24 cellular contexts compared by ENCODE assay signal in genomic region chr2:131419447-131419846, GRCh38. TPM values are rescaled to one million over a fixed set of nuclear protein-coding genes. Genes with fewer than 3 reads are reported as not detected.
DNase-seq lines count a peak whose midpoint lies in the region; ATAC-seq and TF ChIP-seq lines count a peak whose summit lies in the region.
"Had no signal": no experiment of that assay in that cellular context is flagged by ENCODE, and none has a peak within 500 bp of the region (broad histone marks: within the 10 kb centered on the region; RNA-seq: fewer than 3 reads in every experiment).

No MANE protein-coding gene starts in this region.

- H3K27ac Mint-ChIP-seq in GM23338 = peak overlapping the region; percentile 71; the same call in 1 of the 2 replicates
- H3K27ac Mint-ChIP-seq: activated naive CD8-positive, alpha-beta T cell treated with anti-CD3 and anti-CD28 coated beads, Interleukin-2, amount 10 ng/mL, durations not matched to agents 7 days and 5 days; activated T-helper 17 cell treated with anti-CD3 and anti-CD28 coated beads, Interleukin-2, amount 50 U/mL, for 72 hours; naive thymus-derived CD4-positive, alpha-beta T cell; stimulated activated memory B cell treated with anti-CD40 and anti-IgM and Interleukin-4, amounts not matched to agents 10 μg/mL and 1 μg/mL and 100 μg/mL, for 72 hours had no signal

- no peaks in the 10 kb centered on the region for H3K79me2 ChIP-seq in GM23338 (replicated peaks; ENCODE audit: insufficient read depth)
- H3K79me2 ChIP-seq in trophoblast cell (ENCODE audit: control insufficient read depth, insufficient read depth, low read length, poor library complexity) = no peaks in the 10 kb centered on the region

- H2AK5ac ChIP-seq in trophoblast cell (ENCODE audit: low read length) = no peak overlapping the region

- no peak overlapping the region for H2BK5ac ChIP-seq in trophoblast cell (ENCODE audit: low read depth, low read length, poor library complexity)

- H3K27me3 ChIP-seq in GM23338 (ENCODE audit: insufficient read depth) (peaks cover 21% of the 10 kb centered on the region), iPS-15b (ENCODE audit: control insufficient read depth, insufficient read depth, low read length) (peaks cover 9% of the 10 kb centered on the region), trophoblast cell (ENCODE audit: insufficient read depth, low read length) (peaks cover 8% of the 10 kb centered on the region), upper lobe of right lung (peaks cover 25% of the 10 kb centered on the region)

- no peak overlapping the region for H4K91ac ChIP-seq in trophoblast cell (ENCODE audit: low read depth, low read length)

- no peak for TF ChIP-seq CTCF in GM23338 (conservative IDR thresholded peaks at IDR 0.05; ENCODE audit: low read depth in 2 of 2)
- TF ChIP-seq CTCF in upper lobe of right lung (IDR thresholded peaks at IDR 0.05) = no peak

- no peak overlapping the region for H3K23ac ChIP-seq in trophoblast cell (ENCODE audit: low read length)

- no peak overlapping the region for H2BK120ac ChIP-seq in trophoblast cell (ENCODE audit: insufficient read depth, low read length, poor library complexity)

- no peak overlapping the region for H3K14ac ChIP-seq in trophoblast cell (ENCODE audit: low read length)

- H3K4me1 ChIP-seq in GM23338 (ENCODE audit: insufficient read depth) = peaks cover 25% of the 10 kb centered on the region
- peaks cover 10% of the 10 kb centered on the region for H3K4me1 ChIP-seq in iPS-15b (ENCODE audit: control insufficient read depth, insufficient read depth, low read length)
- H3K4me1 ChIP-seq in trophoblast cell (ENCODE audit: control insufficient read depth in 1 of 2, insufficient read depth in 2 of 2, low read length in 2 of 2) = no peaks in the 10 kb centered on the region
- no peaks in the 10 kb centered on the region for H3K4me1 ChIP-seq in upper lobe of right lung
- H3K4me1 ChIP-seq: colonic mucosa had no signal

- no peak overlapping the region for H4K8ac ChIP-seq in trophoblast cell (ENCODE audit: low read depth, low read length)

- peak overlapping the region; percentile 72 for H2AFZ ChIP-seq in GM23338
- H2AFZ ChIP-seq in trophoblast cell (ENCODE audit: insufficient read depth, low read length, poor library complexity) = no peak overlapping the region

- peaks cover 8% of the 10 kb centered on the region; the same call in 2 of the 3 replicates for H3K36me3 Mint-ChIP-seq in GM23338 (ENCODE audit: low read depth)
- H3K36me3 Mint-ChIP-seq: activated naive CD8-positive, alpha-beta T cell treated with anti-CD3 and anti-CD28 coated beads, Interleukin-2, amount 10 ng/mL, durations not matched to agents 7 days and 5 days; naive thymus-derived CD4-positive, alpha-beta T cell; stimulated activated memory B cell treated with anti-CD40 and anti-IgM and Interleukin-4, amounts not matched to agents 10 μg/mL and 1 μg/mL and 100 μg/mL, for 72 hours had no signal

- no CpG with 5 or more reads among the region's 10 CpGs for WGBS in trophoblast cell (ENCODE audit: extremely low coverage, insufficient coverage, insufficient read length)

- no peaks in the 10 kb centered on the region for H4K20me1 ChIP-seq in GM23338 (replicated peaks; ENCODE audit: insufficient read depth)

- H3F3A ChIP-seq in GM23338 (replicated peaks; ENCODE audit: low read depth) = no peaks in the 10 kb centered on the region

- H3K4me3 Mint-ChIP-seq in GM23338 = peak overlapping the region; percentile 52
- H3K4me3 Mint-ChIP-seq: activated naive CD8-positive, alpha-beta T cell treated with anti-CD3 and anti-CD28 coated beads, Interleukin-2, amount 10 ng/mL, durations not matched to agents 7 days and 5 days; activated T-helper 17 cell treated with anti-CD3 and anti-CD28 coated beads, Interleukin-2, amount 50 U/mL, for 72 hours; naive thymus-derived CD4-positive, alpha-beta T cell; stimulated activated memory B cell treated with anti-CD40 and anti-IgM and Interleukin-4, amounts not matched to agents 10 μg/mL and 1 μg/mL and 100 μg/mL, for 72 hours had no signal

- no peak overlapping the region for H3K18ac ChIP-seq in trophoblast cell (ENCODE audit: low read length)

- H3K4me3 ChIP-seq in GM23338 (peak overlapping the region; percentile 25), iPS-15b (ENCODE audit: low read depth, low read length) (peak overlapping the region; percentile 24), trophoblast cell (ENCODE audit: low read depth, low read length) (no peak overlapping the region), upper lobe of right lung (no peak overlapping the region)
- H3K4me3 ChIP-seq: colonic mucosa had no signal

- ATAC-seq in GM23338 (peak; percentile 74), GM19455 (IDR thresholded peaks at IDR 0.05; ENCODE audit: unreplicated experiment) (no peak), upper lobe of right lung (no peak)
- ATAC-seq: activated T-helper 17 cell treated with anti-CD3 and anti-CD28 coated beads, Interleukin-2, amount 50 U/mL, for 72 hours; HepG2; naive thymus-derived CD4-positive, alpha-beta T cell; sciatic nerve; stimulated activated memory B cell treated with anti-CD40 and anti-IgM and Interleukin-4, amounts not matched to agents 10 μg/mL and 1 μg/mL and 100 μg/mL, for 72 hours had no signal

- H3K4me2 ChIP-seq in GM23338 (peak overlapping the region; percentile 39), trophoblast cell (ENCODE audit: low read length) (peak overlapping the region; percentile 25)

- H3K36me3 ChIP-seq in GM23338 (ENCODE audit: insufficient read depth) (no peaks in the 10 kb centered on the region), iPS-15b (ENCODE audit: control insufficient read depth, insufficient read depth, low read length) (no peaks in the 10 kb centered on the region), trophoblast cell (ENCODE audit: control insufficient read depth in 1 of 2, insufficient read depth in 2 of 2, low read length in 2 of 2) (no peaks in the 10 kb centered on the region), upper lobe of right lung (no peaks in the 10 kb centered on the region)
- H3K36me3 ChIP-seq: colonic mucosa had no signal

- DNase-seq in GM23338 (ENCODE audit: low spot score) = peak; percentile 38
- DNase-seq in amniotic epithelial cell (ENCODE audit: low read depth) = peak; percentile 7
- no peak for DNase-seq in trophoblast cell
- no peak for DNase-seq in stimulated activated CD4-positive, alpha-beta T cell treated with anti-CD3 and anti-CD28 coated beads, Interleukin-15, amount 100 ng/mL, for 24 hours
- no peak for DNase-seq in upper lobe of right lung
- DNase-seq in activated CD4-positive, alpha-beta T cell treated with anti-CD3 and anti-CD28 coated beads for 48 hours = no peak
- DNase-seq: activated naive CD8-positive, alpha-beta T cell treated with anti-CD3 and anti-CD28 coated beads, Interleukin-2, amount 10 ng/mL, durations not matched to agents 7 days and 5 days; colonic mucosa; foreskin fibroblast; GDM1; hippocampal formation; mammary epithelial cell; naive thymus-derived CD4-positive, alpha-beta T cell; NCI-H1436; NCI-H2171 had no signal

- no peak overlapping the region for H2BK12ac ChIP-seq in trophoblast cell (ENCODE audit: low read length)

- H3K4me1 Mint-ChIP-seq in GM23338 = peaks cover 32% of the 10 kb centered on the region
- H3K4me1 Mint-ChIP-seq: activated naive CD8-positive, alpha-beta T cell treated with anti-CD3 and anti-CD28 coated beads, Interleukin-2, amount 10 ng/mL, durations not matched to agents 7 days and 5 days; naive thymus-derived CD4-positive, alpha-beta T cell; stimulated activated memory B cell treated with anti-CD40 and anti-IgM and Interleukin-4, amounts not matched to agents 10 μg/mL and 1 μg/mL and 100 μg/mL, for 72 hours had no signal

- peak overlapping the region; percentile 40; the same call in 1 of the 2 replicates for H3K27ac ChIP-seq in GM23338 (ENCODE audit: low read depth)
- no peak overlapping the region for H3K27ac ChIP-seq in trophoblast cell (ENCODE audit: low read depth, low read length)
- no peak overlapping the region for H3K27ac ChIP-seq in upper lobe of right lung
- H3K27ac ChIP-seq: colonic mucosa had no signal

- peaks cover 13% of the 10 kb centered on the region for H3K27me3 Mint-ChIP-seq in GM23338 (ENCODE audit: insufficient read depth, low read depth, poor library complexity)

- H3K9me3 Mint-ChIP-seq in GM23338 = peaks cover 13% of the 10 kb centered on the region; the same call in 2 of the 3 replicates
- H3K9me3 Mint-ChIP-seq: activated naive CD8-positive, alpha-beta T cell treated with anti-CD3 and anti-CD28 coated beads, Interleukin-2, amount 10 ng/mL, durations not matched to agents 7 days and 5 days; activated T-helper 17 cell treated with anti-CD3 and anti-CD28 coated beads, Interleukin-2, amount 50 U/mL, for 72 hours; naive thymus-derived CD4-positive, alpha-beta T cell; stimulated activated memory B cell treated with anti-CD40 and anti-IgM and Interleukin-4, amounts not matched to agents 10 μg/mL and 1 μg/mL and 100 μg/mL, for 72 hours had no signal

- intact Hi-C loops in upper lobe of right lung (cut with DNase I) = no loop called here

- H3K9me2 ChIP-seq in GM23338 (ENCODE audit: insufficient read depth) = no peaks in the 10 kb centered on the region

- H3K9ac ChIP-seq in iPS-15b (ENCODE audit: low read depth, low read length) (no peak overlapping the region), trophoblast cell (ENCODE audit: low read length) (no peak overlapping the region)

- no peak overlapping the region for H4K12ac ChIP-seq in trophoblast cell (ENCODE audit: low read depth, low read length)

- no peaks in the 10 kb centered on the region for H3K79me1 ChIP-seq in trophoblast cell (ENCODE audit: low read length)

- no peak overlapping the region for H3K4ac ChIP-seq in trophoblast cell (ENCODE audit: low read depth, low read length)

- peaks cover 5% of the 10 kb centered on the region for H3K9me3 ChIP-seq in iPS-15b (ENCODE audit: control insufficient read depth, insufficient read depth, low read length)
- no peaks in the 10 kb centered on the region for H3K9me3 ChIP-seq in trophoblast cell (ENCODE audit: insufficient read depth, low read depth, low read length)
- H3K9me3 ChIP-seq in upper lobe of right lung = no peaks in the 10 kb centered on the region
- H3K9me3 ChIP-seq: colonic mucosa had no signal

RNA-seq across cellular contexts. Expression of gene RAB6D, which starts 55.5 kb away (rescaled TPM):
- not detected in 2 replicates for total RNA-seq in GM23338 (2014; rRNA removed; shearing (Covaris generic))
- 0.16 and 0.37 TPM in 2 replicates for polyA plus RNA-seq in GM23338 (2016; fragmentation: Nextera tagmentation; extraction: Ambion mirVana)
- 0.03 and 0.04 TPM in 2 replicates for polyA plus RNA-seq in trophoblast cell (2013)
- total RNA-seq in upper lobe of right lung = not detected
- total RNA-seq: activated naive CD8-positive, alpha-beta T cell treated with anti-CD3 and anti-CD28 coated beads, Interleukin-2, amount 10 ng/mL, durations not matched to agents 7 days and 5 days; activated T-helper 17 cell treated with anti-CD3 and anti-CD28 coated beads, Interleukin-2, amount 50 U/mL, for 72 hours; HepG2; naive thymus-derived CD4-positive, alpha-beta T cell; sciatic nerve had no signal
- polyA plus RNA-seq: naive thymus-derived CD4-positive, alpha-beta T cell had no signal

RNA-seq across cellular contexts. Expression of gene TUBA3D, which starts 56.5 kb away (rescaled TPM):
- not detected in 2 replicates for total RNA-seq in GM23338 (2014; rRNA removed; shearing (Covaris generic))
- 0.27 and 0.33 TPM in 2 replicates for polyA plus RNA-seq in GM23338 (2016; fragmentation: Nextera tagmentation; extraction: Ambion mirVana)
- polyA plus RNA-seq in trophoblast cell (2013) = not detected in 2 replicates
- not detected for total RNA-seq in upper lobe of right lung
- total RNA-seq: activated naive CD8-positive, alpha-beta T cell treated with anti-CD3 and anti-CD28 coated beads, Interleukin-2, amount 10 ng/mL, durations not matched to agents 7 days and 5 days; activated T-helper 17 cell treated with anti-CD3 and anti-CD28 coated beads, Interleukin-2, amount 50 U/mL, for 72 hours; colonic mucosa; HepG2; kidney epithelial cell; mammary epithelial cell; naive thymus-derived CD4-positive, alpha-beta T cell; sciatic nerve; temporal lobe had no signal
- polyA plus RNA-seq: AG04450; HepG2; mammary epithelial cell; naive thymus-derived CD4-positive, alpha-beta T cell had no signal

Comparison
In these comparisons a context has a peak if more than half of its experiments do, and no peak if none do; other contexts are left out.
1. DNase-seq: peak in GM23338 (single experiment) and amniotic epithelial cell (single experiment); none in trophoblast cell (0 of 2), stimulated activated CD4-positive, alpha-beta T cell treated with anti-CD3 and anti-CD28 coated beads, Interleukin-15, amount 100 ng/mL, for 24 hours (single experiment), upper lobe of right lung (single experiment) and activated CD4-positive, alpha-beta T cell treated with anti-CD3 and anti-CD28 coated beads for 48 hours (single experiment).
2. H3K4me3 ChIP-seq: peak in GM23338 (single experiment) and iPS-15b (single experiment); none in trophoblast cell (single experiment) and upper lobe of right lung (single experiment).